22 cellular contexts compared by ENCODE assay signal in genomic region chr3:110166791-110167190, GRCh38.
DNase-seq lines count a peak whose midpoint lies in the region; ATAC-seq and TF ChIP-seq lines count a peak whose summit lies in the region.
"Had no signal": no experiment of that assay in that cellular context is flagged by ENCODE, and none has a peak within 500 bp of the region (broad histone marks: within the 10 kb centered on the region; RNA-seq: fewer than 3 reads in every experiment).

No MANE protein-coding gene starts in this region.

- H3K27ac ChIP-seq in A673 (ENCODE audit: low read depth, low read length, poor library complexity, severe bottlenecking) (no peak overlapping the region), HCT116 (ENCODE audit: low read depth, low read length) (no peak overlapping the region), HUES64 (ENCODE audit: low read depth, low read length) (peak overlapping the region; percentile 5; the same call in 1 of the 2 replicates), brain microvascular endothelial cell (no peak overlapping the region)
- H3K27ac ChIP-seq in naive thymus-derived CD4-positive, alpha-beta T cell (ENCODE audit: low read depth, low read length): no peak overlapping the region
- H3K27ac ChIP-seq: A549, BLaER1, C4-2B had no signal

- H3K9ac ChIP-seq in HCT116 (ENCODE audit: low read length) (no peak overlapping the region), HUES64 (ENCODE audit: low read depth, low read length) (no peak overlapping the region)
- H3K9ac ChIP-seq: BLaER1 had no signal

- no peaks in the 10 kb centered on the region for H3K79me2 ChIP-seq in HCT116 (ENCODE audit: insufficient read depth, low read length)

- no peaks in the 10 kb centered on the region for H3K9me2 ChIP-seq in HCT116 (ENCODE audit: insufficient read depth)

- no peak overlapping the region for H3K27ac Mint-ChIP-seq in naive thymus-derived CD4-positive, alpha-beta T cell
- H3K27ac Mint-ChIP-seq: B cell; CD4-positive, CD25-positive, alpha-beta regulatory T cell; CD8-positive, alpha-beta memory T cell had no signal

- no peaks in the 10 kb centered on the region for H3K36me3 Mint-ChIP-seq in naive thymus-derived CD4-positive, alpha-beta T cell
- H3K36me3 Mint-ChIP-seq: CD4-positive, CD25-positive, alpha-beta regulatory T cell had no signal

- POLR2A ChIA-PET in A673 (lab: Charles Lee; ENCODE audit: low non-redundant PET) (no interaction called here), HCT116 (lab: Charles Lee) (no interaction called here)
- POLR2A ChIA-PET in naive thymus-derived CD4-positive, alpha-beta T cell (lab: Charles Lee): no interaction called here

- no peaks in the 10 kb centered on the region for H4K20me1 ChIP-seq in HCT116 (ENCODE audit: insufficient read depth)
- H4K20me1 ChIP-seq: BLaER1 had no signal

- H3K27me3 ChIP-seq in A673 (replicated peaks; ENCODE audit: insufficient read depth, low read depth, low read length, poor library complexity): no peaks in the 10 kb centered on the region
- H3K27me3 ChIP-seq in HCT116 (ENCODE audit: insufficient read depth, low read length): no peaks in the 10 kb centered on the region
- H3K27me3 ChIP-seq in HUES64 (ENCODE audit: insufficient read depth, low read length): no peaks in the 10 kb centered on the region
- no peaks in the 10 kb centered on the region for H3K27me3 ChIP-seq in brain microvascular endothelial cell (replicated peaks)
- no peaks in the 10 kb centered on the region for H3K27me3 ChIP-seq in naive thymus-derived CD4-positive, alpha-beta T cell (ENCODE audit: control insufficient read depth in 2 of 2, insufficient read depth in 2 of 2, low read length in 2 of 2)
- H3K27me3 ChIP-seq: BLaER1 had no signal

- H3K9me3 Mint-ChIP-seq in naive thymus-derived CD4-positive, alpha-beta T cell: peaks cover 0 to 2% (median 0%) of the 10 kb centered on the region in 11 donors
- H3K9me3 Mint-ChIP-seq: CD8-positive, alpha-beta memory T cell had no signal

- RAD21 ChIA-PET in HCT116 (lab: Charles Lee; ENCODE audit: low non-redundant PET in 1 of 2, low total read pairs in 2 of 2, uncharacterized antibody in 2 of 2, unreplicated experiment in 2 of 2): no interaction called here

- BruUV-seq in A673 (replicated peaks; lab: Mats Ljungman, UMichigan) (no TSS peak), HCT116 (replicated peaks; lab: Mats Ljungman, UMichigan) (no TSS peak)

- H3K4me1 Mint-ChIP-seq in naive thymus-derived CD4-positive, alpha-beta T cell: no peaks in the 10 kb centered on the region
- H3K4me1 Mint-ChIP-seq: B cell had no signal

- H3K4me2 ChIP-seq in HCT116 (ENCODE audit: low read length): no peak overlapping the region
- H3K4me2 ChIP-seq: A549, BLaER1 had no signal

- H3K4me3 Mint-ChIP-seq in naive thymus-derived CD4-positive, alpha-beta T cell: no peak overlapping the region
- H3K4me3 Mint-ChIP-seq: B cell; CD4-positive, CD25-positive, alpha-beta regulatory T cell; CD8-positive, alpha-beta memory T cell had no signal

- TF ChIP-seq POLR2A in HCT116 (IDR thresholded peaks at IDR 0.05; ENCODE audit: borderline replicate concordance, extremely low read depth, insufficient read depth, insufficient read length): no peak

- H2AFZ ChIP-seq in HCT116 (ENCODE audit: low read depth, low read length, poor library complexity, severe bottlenecking): peak overlapping the region; percentile 45

- DNase-seq in A673 (ENCODE audit: low spot score) (peak; percentile 51), HCT116 (ENCODE audit: low read depth, low spot score) (no peak), kidney tubule cell (ENCODE audit: low spot score) (peak; percentile 10), NCI-H1694 (lab: John Stamatoyannopoulos, UW) (no peak), brain microvascular endothelial cell (no peak)
- no peak for DNase-seq in naive thymus-derived CD4-positive, alpha-beta T cell
- DNase-seq: 8988T; CD4-positive, CD25-positive, alpha-beta regulatory T cell; CD8-positive, alpha-beta memory T cell; DMS 273 treated with DMSO at 0.1 percent for 48 hours; DMS79; EL; GDM1; H7; HCEC 1CT had no signal

- H3K4me3 ChIP-seq in A673 (ENCODE audit: low read depth, low read length, poor library complexity, severe bottlenecking) (no peak overlapping the region), HCT116 (replicated peaks in 1 of 2; ENCODE audit: low read depth in 1 of 2, low read length in 2 of 2) (no peak overlapping the region), HUES64 (ENCODE audit: low read length) (no peak overlapping the region), brain microvascular endothelial cell (ENCODE audit: low read depth, low read length) (no peak overlapping the region)
- H3K4me3 ChIP-seq in naive thymus-derived CD4-positive, alpha-beta T cell (ENCODE audit: low read length): no peak overlapping the region
- H3K4me3 ChIP-seq: A549, BLaER1, GM12878 had no signal

- H3K4me1 ChIP-seq in A673 (ENCODE audit: insufficient read depth, low read length, poor library complexity, severe bottlenecking) (peaks cover 3% of the 10 kb centered on the region), HCT116 (ENCODE audit: control insufficient read depth in 1 of 2, insufficient read depth in 2 of 2, low read length in 2 of 2) (no peaks in the 10 kb centered on the region), HUES64 (ENCODE audit: insufficient read depth, low read length) (peaks cover 42% of the 10 kb centered on the region)
- H3K4me1 ChIP-seq in naive thymus-derived CD4-positive, alpha-beta T cell (ENCODE audit: control insufficient read depth in 2 of 2, insufficient read depth in 2 of 2, low read length in 2 of 2): no peaks in the 10 kb centered on the region
- H3K4me1 ChIP-seq: BLaER1 had no signal

- H3K36me3 ChIP-seq in A673 (ENCODE audit: insufficient read depth, low read length, poor library complexity, severe bottlenecking) (no peaks in the 10 kb centered on the region), HCT116 (ENCODE audit: control insufficient read depth in 1 of 2, insufficient read depth in 2 of 2, low read length in 2 of 2) (no peaks in the 10 kb centered on the region), HUES64 (ENCODE audit: insufficient read depth, low read length) (no peaks in the 10 kb centered on the region), brain microvascular endothelial cell (replicated peaks) (no peaks in the 10 kb centered on the region)
- no peaks in the 10 kb centered on the region for H3K36me3 ChIP-seq in naive thymus-derived CD4-positive, alpha-beta T cell (ENCODE audit: control insufficient read depth in 2 of 3, insufficient read depth in 3 of 3, low read length in 3 of 3)
- H3K36me3 ChIP-seq: BLaER1 had no signal

- intact Hi-C loops in A673 (cut with micrococcal nuclease; ENCODE audit: unreplicated experiment): no loop called here
- intact Hi-C loops in HCT116 (cut with micrococcal nuclease): no loop called here
- intact Hi-C loops in naive thymus-derived CD4-positive, alpha-beta T cell (cut with micrococcal nuclease): no loop called here

- H3K9me3 ChIP-seq in A673 (ENCODE audit: low read depth, low read length, poor library complexity, severe bottlenecking) (no peaks in the 10 kb centered on the region), HCT116 (ENCODE audit: control insufficient read depth in 1 of 2, insufficient read depth in 1 of 2, low read depth in 1 of 2, low read length in 2 of 2) (no peaks in the 10 kb centered on the region), HUES64 (ENCODE audit: insufficient read depth, low read depth, low read length) (no peaks in the 10 kb centered on the region)
- H3K9me3 ChIP-seq in naive thymus-derived CD4-positive, alpha-beta T cell (ENCODE audit: control insufficient read depth in 2 of 3, low read length in 3 of 3): no peaks in the 10 kb centered on the region
- H3K9me3 ChIP-seq: A549, BLaER1 had no signal

- CTCF ChIA-PET in A673 (lab: Charles Lee) (no interaction called here), HCT116 (lab: Charles Lee) (no interaction called here)
- CTCF ChIA-PET in naive thymus-derived CD4-positive, alpha-beta T cell (lab: Charles Lee): no interaction called here

- no CpG with 5 or more reads among the region's 1 CpG for WGBS in HUES64

- TF ChIP-seq RAD21 in HCT116 (IDR thresholded peaks at IDR 0.05; ENCODE audit: low read depth): no peak

- in situ Hi-C loops in brain microvascular endothelial cell (cut with HindIII; ENCODE audit: low pct_ligation_motif_present, low sequenced_read_pairs): no loop called here

- TF ChIP-seq CTCF in A673 (conservative IDR thresholded peaks at IDR 0.05; ENCODE audit: low read depth, low read length): no peak
- no peak for TF ChIP-seq CTCF in HCT116 (IDR thresholded peaks at IDR 0.05 in 2 of 3, conservative IDR thresholded peaks at IDR 0.05 in 1 of 3; ENCODE audit: borderline replicate concordance in 1 of 3, insufficient read depth in 1 of 3, low read depth in 2 of 3, low read length in 2 of 3)
- no peak for TF ChIP-seq CTCF in brain microvascular endothelial cell (IDR thresholded peaks at IDR 0.05; ENCODE audit: low read depth, low read length, missing control alignments)

- ATAC-seq in HCT116: no peak
- no peak for ATAC-seq in GM18867 (IDR thresholded peaks at IDR 0.05; ENCODE audit: unreplicated experiment)
- ATAC-seq in naive thymus-derived CD4-positive, alpha-beta T cell: no peak
- ATAC-seq: A549, GM12878 had no signal

- H3K27me3 Mint-ChIP-seq in naive thymus-derived CD4-positive, alpha-beta T cell: peaks cover 0 to 4% (median 0%) of the 10 kb centered on the region in 5 donors
- H3K27me3 Mint-ChIP-seq: B cell; CD4-positive, CD25-positive, alpha-beta regulatory T cell; CD8-positive, alpha-beta memory T cell had no signal

TF ChIP-seq in HCT116, 20 proteins besides CTCF, POLR2A, EP300 and RAD21 (continues in another document):
- no peak for TF ChIP-seq REST (IDR thresholded peaks at IDR 0.05; ENCODE audit: low read depth)

Comparison
In these comparisons a context has a peak if more than half of its experiments do, and no peak if none do; other contexts are left out.
1. DNase-seq: peak in A673 (single experiment) and kidney tubule cell (single experiment); none in HCT116 (single experiment), NCI-H1694 (single experiment), brain microvascular endothelial cell (single experiment) and naive thymus-derived CD4-positive, alpha-beta T cell (0 of 9).